In the genomic region with DNA sequence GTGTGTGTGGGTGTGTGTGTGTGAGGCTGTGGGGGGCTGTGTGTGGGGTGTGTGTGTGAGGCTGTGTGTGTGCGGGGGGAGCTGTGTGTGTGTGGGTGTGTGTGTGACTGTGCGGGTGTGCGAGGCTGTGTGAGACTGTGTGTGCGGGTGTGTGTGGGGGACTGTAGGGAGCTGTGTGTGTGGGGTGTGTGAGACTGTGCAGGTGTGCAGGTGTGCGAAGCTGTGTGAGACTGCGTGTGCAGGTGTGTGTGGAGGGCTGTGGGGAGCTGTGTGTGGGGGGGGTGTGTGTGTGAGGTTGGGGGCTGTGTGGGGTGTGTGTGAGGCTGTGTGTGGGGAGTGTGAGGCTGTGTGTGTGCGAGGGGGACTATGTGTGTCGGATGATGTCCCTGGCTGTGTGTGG, we compare ENCODE assay signal across 1 cellular context.
TF ChIP-seq lines count a peak whose summit lies in the region.

No MANE protein-coding gene starts in this region.

TF ChIP-seq in HCT116, 20 proteins besides CTCF, POLR2A, EP300 and RAD21 (continued from another document):
- no peak for TF ChIP-seq ZBTB33 (IDR thresholded peaks at IDR 0.05; ENCODE audit: extremely low read depth, insufficient replicate concordance, low read length)
- no peak for TF ChIP-seq MAX (IDR thresholded peaks at IDR 0.05)
- TF ChIP-seq EGR1 (IDR thresholded peaks at IDR 0.05; ENCODE audit: low read depth), result no peak
- no peak for TF ChIP-seq CEBPB (IDR thresholded peaks at IDR 0.05; ENCODE audit: low read depth)
- no peak for TF ChIP-seq JUND (IDR thresholded peaks at IDR 0.05)
- no peak for TF ChIP-seq REST (IDR thresholded peaks at IDR 0.05; ENCODE audit: low read depth)
- TF ChIP-seq SRF (IDR thresholded peaks at IDR 0.05; ENCODE audit: low read depth), result no peak
- TF ChIP-seq, protein P1, sequence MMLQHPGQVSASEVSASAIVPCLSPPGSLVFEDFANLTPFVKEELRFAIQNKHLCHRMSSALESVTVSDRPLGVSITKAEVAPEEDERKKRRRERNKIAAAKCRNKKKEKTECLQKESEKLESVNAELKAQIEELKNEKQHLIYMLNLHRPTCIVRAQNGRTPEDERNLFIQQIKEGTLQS (IDR thresholded peaks at IDR 0.05), result no peak
- TF ChIP-seq ELF1 (IDR thresholded peaks at IDR 0.05; ENCODE audit: borderline replicate concordance, low read depth), result no peak
- TF ChIP-seq SIN3A (IDR thresholded peaks at IDR 0.05; ENCODE audit: low read depth), result no peak
- TF ChIP-seq FOSL1 (IDR thresholded peaks at IDR 0.05; ENCODE audit: low read depth), result no peak
- TF ChIP-seq EZH2 (IDR thresholded peaks at IDR 0.05), result no peak
- no peak for TF ChIP-seq YY1 (IDR thresholded peaks at IDR 0.05; ENCODE audit: extremely low read depth, insufficient replicate concordance, low read depth, low read length)
- TF ChIP-seq SP1 (IDR thresholded peaks at IDR 0.05; ENCODE audit: low read depth), result no peak
- no peak for TF ChIP-seq ZNF274 (IDR thresholded peaks at IDR 0.05; ENCODE audit: low read depth, low read length)
- TF ChIP-seq EZH2phosphoT487 (IDR thresholded peaks at IDR 0.05; ENCODE audit: borderline replicate concordance), result no peak
- TF ChIP-seq POLR2AphosphoS5 (IDR thresholded peaks at IDR 0.05; ENCODE audit: low read depth, low read length), result no peak
- no peak for TF ChIP-seq TCF7L2 (IDR thresholded peaks at IDR 0.05; ENCODE audit: borderline replicate concordance, extremely low read depth, insufficient read depth, insufficient read length)
